ENCODE assay signal across 11 cellular contexts in genomic region chr4:15677507-15677988, GRCh38. TPM values are rescaled to one million over a fixed set of nuclear protein-coding genes. Genes with fewer than 3 reads are reported as not detected.
DNase-seq lines count a peak whose midpoint lies in the region; ATAC-seq and TF ChIP-seq lines count a peak whose summit lies in the region.
"Had no signal": no experiment of that assay in that cellular context is flagged by ENCODE, and none has a peak within 500 bp of the region (broad histone marks: within the 10 kb centered on the region; RNA-seq: fewer than 3 reads in every experiment).

No MANE protein-coding gene starts in this region.

- H3K27ac ChIP-seq in BLaER1 (0 out of 2 replicates have a peak overlapping the region, but pooled peaks have one; percentile 15), mammary epithelial cell (ENCODE audit: insufficient read depth, low read depth, low read length) (peak overlapping the region; percentile 53), gastroesophageal sphincter (no peak overlapping the region), heart left ventricle (no peak overlapping the region)

- TF ChIP-seq CTCF in mammary epithelial cell (conservative IDR thresholded peaks at IDR 0.05 in 1 of 2, IDR thresholded peaks at IDR 0.05 in 1 of 2; ENCODE audit: extremely low read depth in 1 of 2, insufficient read depth in 1 of 2, low read depth in 1 of 2, low read length in 2 of 2) = peak in 1 of 2 donors; percentile 13
- no peak for TF ChIP-seq CTCF in gastroesophageal sphincter (IDR thresholded peaks at IDR 0.05)
- no peak for TF ChIP-seq CTCF in heart left ventricle (IDR thresholded peaks at IDR 0.05)

- peaks cover 87% of the 10 kb centered on the region for H3K79me2 ChIP-seq in mammary epithelial cell (ENCODE audit: insufficient read depth, low read length)

- dilution Hi-C loops in mammary epithelial cell (cut with HindIII; ENCODE audit: low sequenced_read_pairs) = no loop called here

- H3K9me3 ChIP-seq in BLaER1 (no peaks in the 10 kb centered on the region), mammary epithelial cell (replicated peaks; ENCODE audit: insufficient read depth, low read length) (no peaks in the 10 kb centered on the region), gastroesophageal sphincter (no peaks in the 10 kb centered on the region), heart left ventricle (no peaks in the 10 kb centered on the region)

- WGBS in mammary epithelial cell (ENCODE audit: low coverage, missing lambda C conversion rate) = 2% methylated on average over 2 of the region's 2 CpGs
- 100% methylated on average over 2 of the region's 2 CpGs; no CpG with 5 or more reads in 1 of the 2 donors for WGBS in gastroesophageal sphincter (ENCODE audit: low coverage in 1 of 2), 2 donors
- WGBS in heart left ventricle, 4 donors = 91 to 95% (median 93%) methylated on average over 2 of the region's 2 CpGs

- H3K4me3 ChIP-seq in BLaER1 (no peak overlapping the region; the same call in 1 of the 2 replicates), mammary epithelial cell (replicated peaks in 1 of 3; ENCODE audit: insufficient read depth in 1 of 3, low read depth in 2 of 3, low read length in 3 of 3) (peak overlapping the region in 1 of 3 experiments; percentile 3), gastroesophageal sphincter (no peak overlapping the region), heart left ventricle (no peak overlapping the region)

- ATAC-seq in left colon = peak; percentile 22
- ATAC-seq in gastroesophageal sphincter = no peak
- no peak for ATAC-seq in heart left ventricle
- ATAC-seq in GM18520 (IDR thresholded peaks at IDR 0.05; ENCODE audit: unreplicated experiment) = no peak

- peak; percentile 96 for DNase-seq in HT-29 (ENCODE audit: low spot score)
- DNase-seq in mammary epithelial cell = peak; percentile 98
- DNase-seq in left colon = peak in 1 of 2 donors; percentile 54
- no peak for DNase-seq in GF-D8 (lab: John Stamatoyannopoulos, UW)
- DNase-seq in heart left ventricle = no peak
- DNase-seq: CD4-positive, CD25-positive, alpha-beta regulatory T cell; naive B cell; NCI-H1436 had no signal

- H2AFZ ChIP-seq in mammary epithelial cell (ENCODE audit: low read depth, low read length) = no peak overlapping the region

- H3K4me2 ChIP-seq in BLaER1 (peak overlapping the region; percentile 86), mammary epithelial cell (ENCODE audit: insufficient read depth, low read depth, low read length) (peak overlapping the region; percentile 94)

- H4K20me1 ChIP-seq in BLaER1 (no peaks in the 10 kb centered on the region), mammary epithelial cell (ENCODE audit: insufficient read depth, low read length) (no peaks in the 10 kb centered on the region)

- BruUV-seq in mammary epithelial cell (replicated peaks; lab: Mats Ljungman, UMichigan) = no TSS peak

- peaks cover 15% of the 10 kb centered on the region; the same call in 1 of the 2 replicates for H3K36me3 ChIP-seq in BLaER1
- H3K36me3 ChIP-seq in mammary epithelial cell (ENCODE audit: insufficient read depth, low read length) = peaks cover 7% of the 10 kb centered on the region
- H3K36me3 ChIP-seq in gastroesophageal sphincter = no peaks in the 10 kb centered on the region
- H3K36me3 ChIP-seq in heart left ventricle = no peaks in the 10 kb centered on the region

- H3K4me1 ChIP-seq in BLaER1 (peaks cover 74% of the 10 kb centered on the region), mammary epithelial cell (ENCODE audit: insufficient read depth, low read length) (peaks cover 16% of the 10 kb centered on the region), gastroesophageal sphincter (peaks cover 3 to 10% (median 4%) of the 10 kb centered on the region in 3 donors), heart left ventricle (peaks cover 2 to 34% (median 8%) of the 10 kb centered on the region in 12 donors)

- no peak for TF ChIP-seq EP300 in gastroesophageal sphincter (IDR thresholded peaks at IDR 0.05)

- in situ Hi-C loops in mammary epithelial cell (cut with MboI; ENCODE audit: low sequenced_read_pairs in 2 of 2) = loop anchor here in 1 of 2 donors (25.0 kb wide), 1 partner anchor 260 kb away; the partner anchor contains the start of gene FGFBP1

- intact Hi-C loops in mammary epithelial cell (cut with micrococcal nuclease) = no loop called here
- intact Hi-C loops in left colon (cut with DNase I, micrococcal nuclease) = no loop called here
- intact Hi-C loops in heart left ventricle (cut with DNase I) = no loop called here

- CTCF ChIA-PET in mammary epithelial cell (lab: Charles Lee; ENCODE audit: low non-redundant PET) = no interaction called here

- H3K9ac ChIP-seq in BLaER1 (no peak overlapping the region), mammary epithelial cell (ENCODE audit: insufficient read depth, low read length) (no peak overlapping the region)

- TF ChIP-seq POLR2A in gastroesophageal sphincter (IDR thresholded peaks at IDR 0.05) (no peak), heart left ventricle (IDR thresholded peaks at IDR 0.05) (no peak)

- H3K27me3 ChIP-seq in BLaER1 (no peaks in the 10 kb centered on the region), mammary epithelial cell (ENCODE audit: insufficient read depth, low read length) (no peaks in the 10 kb centered on the region), gastroesophageal sphincter (no peaks in the 10 kb centered on the region), heart left ventricle (no peaks in the 10 kb centered on the region)

RNA-seq across cellular contexts. Expression of gene FAM200B, which starts 4.1 kb away (rescaled TPM):
- 8.2 and 11.2 TPM in 2 replicates for total RNA-seq in HT-29 (2014; rRNA removed; shearing (Covaris generic))
- total RNA-seq in mammary epithelial cell (10 to 100 TPM; 19.3 to 36.1 TPM), left colon (10 to 100 TPM; 33.7 to 33.8 TPM), gastroesophageal sphincter (10 to 100 TPM; 54.1 to 97.4 (median 72.7) TPM), heart left ventricle (10 to 100 TPM; 23.2 to 37.7 (median 32.2) TPM)
- polyA plus RNA-seq in mammary epithelial cell (22.8 TPM), heart left ventricle (10 to 100 TPM; 25.0 to 33.9 TPM)
- 7.6 TPM for polyA minus RNA-seq in mammary epithelial cell

RNA-seq across cellular contexts. Expression of gene FBXL5, which starts 22.4 kb away (rescaled TPM):
- total RNA-seq in HT-29 (2014; rRNA removed; shearing (Covaris generic)) = 31.0 and 41.4 TPM in 2 replicates
- total RNA-seq in mammary epithelial cell (100 to 1,000 TPM in 1 of 2 donors, 10 to 100 TPM in 1; 72.1 to 109 TPM), left colon (10 to 100 TPM; 48.2 to 59.2 TPM), gastroesophageal sphincter (100 to 1,000 TPM in 3 of 4 donors, 10 to 100 TPM in 1; 95.9 to 191 (median 159) TPM), heart left ventricle (100 to 1,000 TPM in 1 of 9 donors, 10 to 100 TPM in 8; 71.1 to 112 (median 82.1) TPM)
- polyA plus RNA-seq in mammary epithelial cell (31.2 TPM), heart left ventricle (10 to 100 TPM; 32.7 to 48.9 TPM)
- 41.3 TPM for polyA minus RNA-seq in mammary epithelial cell

RNA-seq across cellular contexts. Expression of gene BST1, which starts 25.3 kb away (rescaled TPM):
- not detected in 2 replicates for total RNA-seq in HT-29 (2014; rRNA removed; shearing (Covaris generic))
- total RNA-seq in mammary epithelial cell (under 1 TPM; under 0.01 to 0.47 TPM), left colon (10 to 100 TPM; 11.4 to 11.9 TPM), gastroesophageal sphincter (1 to 10 TPM in 3 of 4 donors, under 1 TPM in 1; 0.62 to 9.3 (median 3.3) TPM), heart left ventricle (10 to 100 TPM in 1 of 9 donors, 1 to 10 TPM in 8; 1.3 to 18.4 (median 2.1) TPM)
- polyA plus RNA-seq in mammary epithelial cell (0.50 TPM), heart left ventricle (1 to 10 TPM; 1.9 to 2.5 TPM)
- polyA minus RNA-seq in mammary epithelial cell = not detected

Comparison
In these comparisons a context has a peak if more than half of its experiments do, and no peak if none do; other contexts are left out.
1. H3K27ac ChIP-seq: peak in BLaER1 (single experiment) and mammary epithelial cell (single experiment); none in gastroesophageal sphincter (0 of 4) and heart left ventricle (0 of 12).
2. DNase-seq: peak in HT-29 (single experiment) and mammary epithelial cell (single experiment); none in GF-D8 (single experiment) and heart left ventricle (0 of 5).